ENCODE assay signal across 9 cellular contexts in the genomic region with DNA sequence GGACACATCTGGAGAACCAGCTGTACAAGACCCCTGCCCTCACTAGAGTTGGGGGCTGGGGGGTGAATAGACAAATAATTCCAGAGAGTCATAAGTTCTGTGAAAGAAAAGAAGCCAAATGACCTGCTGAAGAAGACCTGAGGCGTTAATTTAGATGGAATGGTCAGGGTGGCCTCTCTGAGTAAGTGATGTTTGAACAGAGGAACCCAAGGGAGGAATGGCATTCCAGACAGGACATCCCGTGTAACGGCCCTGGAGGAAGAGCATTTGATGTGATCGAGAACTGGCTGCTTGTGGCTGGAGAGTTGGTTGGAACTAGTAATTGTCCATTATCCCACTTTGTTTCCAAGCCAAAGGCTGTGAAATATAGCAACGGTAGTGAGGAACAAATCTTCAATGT. TPM values are rescaled to one million over a fixed set of nuclear protein-coding genes. Genes with fewer than 3 reads are reported as not detected.
A peak's percentile ranks its signal among the peaks of the same experiment; 100 is the strongest.
DNase-seq lines count a peak whose midpoint lies in the region; ATAC-seq and FAIRE-seq lines count a peak whose summit lies in the region.
"Had no signal": no experiment of that assay in that cellular context is flagged by ENCODE, and none has a peak within 500 bp of the region (broad histone marks: within the 10 kb centered on the region; RNA-seq: fewer than 3 reads in every experiment).

No MANE protein-coding gene starts in this region.

- ATAC-seq in natural killer cell treated with Interleukin-12 subunit alpha and Interleukin-12 subunit beta and Interleukin-15 and Interleukin-18, amount 100 ng/mL, for 72 hours: no peak
- no peak for ATAC-seq in GM18520 (IDR thresholded peaks at IDR 0.05; ENCODE audit: unreplicated experiment)
- no peak for ATAC-seq in GM18868 (IDR thresholded peaks at IDR 0.05; ENCODE audit: unreplicated experiment)

- H3K4me1 ChIP-seq in BLaER1 (peaks cover 32% of the 10 kb centered on the region), duodenal mucosa (ENCODE audit: control insufficient read depth in 1 of 2, insufficient read depth in 2 of 2, low read length in 2 of 2) (peaks cover 35 to 37% of the 10 kb centered on the region in 2 donors)

- no peaks in the 10 kb centered on the region for H3K9me3 Mint-ChIP-seq in natural killer cell treated with Interleukin-12 subunit alpha and Interleukin-12 subunit beta and Interleukin-15 and Interleukin-18, amount 100 ng/mL, for 72 hours

- 0 out of 2 replicates have a peak overlapping the region, but pooled peaks have one; percentile 66 for H3K27ac ChIP-seq in BLaER1
- no peak overlapping the region for H3K27ac ChIP-seq in duodenal mucosa (ENCODE audit: low read depth, low read length)

- H3K27me3 ChIP-seq in BLaER1: no peaks in the 10 kb centered on the region
- no peaks in the 10 kb centered on the region for H3K27me3 ChIP-seq in MG63
- H3K27me3 ChIP-seq in duodenal mucosa (ENCODE audit: control insufficient read depth in 1 of 2, insufficient read depth in 2 of 2, low read length in 2 of 2): no peaks in the 10 kb centered on the region

- H3K4me2 ChIP-seq in BLaER1: peak overlapping the region; percentile 97

- peak overlapping the region; percentile 97 to 98 for H3K27ac Mint-ChIP-seq in natural killer cell treated with Interleukin-12 subunit alpha and Interleukin-12 subunit beta and Interleukin-15 and Interleukin-18, amount 100 ng/mL, for 72 hours

- H3K9me3 ChIP-seq in BLaER1 (no peaks in the 10 kb centered on the region), MG63 (no peaks in the 10 kb centered on the region), duodenal mucosa (ENCODE audit: control insufficient read depth in 1 of 2, low read length in 2 of 2) (no peaks in the 10 kb centered on the region)

- peak overlapping the region; percentile 99 for H3K4me3 Mint-ChIP-seq in natural killer cell treated with Interleukin-12 subunit alpha and Interleukin-12 subunit beta and Interleukin-15 and Interleukin-18, amount 100 ng/mL, for 72 hours

- no peak for FAIRE-seq in frontal cortex (lab: Jason Lieb, UNC)
- FAIRE-seq: colon had no signal

- peaks cover 13% of the 10 kb centered on the region for H3K36me3 Mint-ChIP-seq in natural killer cell treated with Interleukin-12 subunit alpha and Interleukin-12 subunit beta and Interleukin-15 and Interleukin-18, amount 100 ng/mL, for 72 hours

- DNase-seq in MG63: no peak
- no peak for DNase-seq in natural killer cell treated with Interleukin-12 subunit alpha and Interleukin-12 subunit beta and Interleukin-15 and Interleukin-18, amount 100 ng/mL, for 72 hours (ENCODE audit: low spot score)
- no peak for DNase-seq in frontal cortex (ENCODE audit: low spot score in 2 of 2)
- DNase-seq in DMS53 (lab: John Stamatoyannopoulos, UW): no peak

- peaks cover 34 to 39% of the 10 kb centered on the region in 2 donors for H3K4me1 Mint-ChIP-seq in natural killer cell treated with Interleukin-12 subunit alpha and Interleukin-12 subunit beta and Interleukin-15 and Interleukin-18, amount 100 ng/mL, for 72 hours (ENCODE audit: low read depth in 2 of 2)

- H4K20me1 ChIP-seq in BLaER1: peaks cover 74% of the 10 kb centered on the region

- no peaks in the 10 kb centered on the region for H3K27me3 Mint-ChIP-seq in natural killer cell treated with Interleukin-12 subunit alpha and Interleukin-12 subunit beta and Interleukin-15 and Interleukin-18, amount 100 ng/mL, for 72 hours

- peak overlapping the region; percentile 78 for H3K9ac ChIP-seq in BLaER1
- peak overlapping the region; percentile 81 to 88 for H3K9ac ChIP-seq in duodenal mucosa (ENCODE audit: low read depth in 1 of 2, low read length in 2 of 2)

- peak overlapping the region; percentile 83 for H3K4me3 ChIP-seq in BLaER1
- H3K4me3 ChIP-seq in MG63: peak overlapping the region; percentile 81
- H3K4me3 ChIP-seq in duodenal mucosa (ENCODE audit: low read depth in 1 of 2, low read length in 2 of 2): peak overlapping the region; percentile 84 to 85

- H3K36me3 ChIP-seq in BLaER1 (peaks cover 43% of the 10 kb centered on the region), MG63 (peaks cover 18% of the 10 kb centered on the region), duodenal mucosa (ENCODE audit: control insufficient read depth in 1 of 2, insufficient read depth in 2 of 2, low read length in 2 of 2) (peaks cover 9 to 16% of the 10 kb centered on the region in 2 donors)

RNA-seq across cellular contexts. Expression of a gene that starts 1.7 kb away (rescaled TPM):
- 6.0 and 7.1 TPM in 2 replicates for total RNA-seq in MG63 (2014; rRNA removed; shearing (Covaris generic); ENCODE audit: low replicate concordance)
- 10 to 100 TPM; 58.3 to 74.3 TPM for total RNA-seq in natural killer cell treated with Interleukin-12 subunit alpha and Interleukin-12 subunit beta and Interleukin-15 and Interleukin-18, amount 100 ng/mL, for 72 hours
- total RNA-seq in frontal cortex: 59.5 TPM
